Comparison of ENCODE assay signal across 8 cellular contexts in genomic region chr15:53847745-53848144, GRCh38.
"Had no signal": no experiment of that assay in that cellular context is flagged by ENCODE, and none has a peak within 500 bp of the region (broad histone marks: within the 10 kb centered on the region; RNA-seq: fewer than 3 reads in every experiment).

No MANE protein-coding gene starts in this region.

- ATAC-seq: GM12878 had no signal

- H3K4me3 ChIP-seq: GM12878 had no signal

- FAIRE-seq: G401.6, GM12878, GM12891, GM12892, GM18507, GM19239 had no signal

- DNase-seq: GDM1, GF-D8 had no signal
